In genomic region chr6:24858154-24858801, GRCh38 we compare ENCODE assay signal across 8 cellular contexts. TPM values are rescaled to one million over a fixed set of nuclear protein-coding genes. Genes with fewer than 3 reads are reported as not detected.
DNase-seq lines count a peak whose midpoint lies in the region; ATAC-seq and TF ChIP-seq lines count a peak whose summit lies in the region.

No MANE protein-coding gene starts in this region.

- H3K36me3 Mint-ChIP-seq in stimulated activated naive CD8-positive, alpha-beta T cell treated with anti-CD3 and anti-CD28 coated beads, Interleukin-15, Interleukin-2, amounts not matched to agents 100 ng/mL and 50 ng/mL, for 24 hours (ENCODE audit: low read depth), result peaks cover 43% of the 10 kb centered on the region
- no peaks in the 10 kb centered on the region for H3K36me3 Mint-ChIP-seq in mesothelial cell of epicardium

- ATAC-seq in GM18868 (IDR thresholded peaks at IDR 0.05; ENCODE audit: unreplicated experiment) (peak; percentile 76), HG02798 (IDR thresholded peaks at IDR 0.05; ENCODE audit: poor library complexity, unreplicated experiment) (peak; percentile 47)

- H3K4me3 Mint-ChIP-seq in stimulated activated naive CD8-positive, alpha-beta T cell treated with anti-CD3 and anti-CD28 coated beads, Interleukin-15, Interleukin-2, amounts not matched to agents 100 ng/mL and 50 ng/mL, for 24 hours, result peak overlapping the region; percentile 57
- no peak overlapping the region for H3K4me3 Mint-ChIP-seq in mesothelial cell of epicardium

- DNase-seq in OCI-M1 (lab: John Stamatoyannopoulos, UW), result peak; percentile 92
- DNase-seq in epithelial cell of prostate (ENCODE audit: low read depth, low spot score), result peak; percentile 73
- DNase-seq in stimulated activated CD4-positive, alpha-beta T cell treated with anti-CD3 and anti-CD28 coated beads, Interleukin-4, amount 100 ng/mL, for 4 hours, result no peak
- DNase-seq in mesothelial cell of epicardium (ENCODE audit: low spot score in 2 of 2, unreplicated experiment in 2 of 2), result no peak
- DNase-seq in NCI-H1930 (lab: John Stamatoyannopoulos, UW), result no peak

- no peak for TF ChIP-seq CTCF in mesothelial cell of epicardium (IDR thresholded peaks at IDR 0.05; ENCODE audit: unreplicated experiment)

- no peaks in the 10 kb centered on the region for H3K9me3 Mint-ChIP-seq in stimulated activated naive CD8-positive, alpha-beta T cell treated with anti-CD3 and anti-CD28 coated beads, Interleukin-15, Interleukin-2, amounts not matched to agents 100 ng/mL and 50 ng/mL, for 24 hours
- H3K9me3 Mint-ChIP-seq in mesothelial cell of epicardium, result no peaks in the 10 kb centered on the region

- no peaks in the 10 kb centered on the region for H3K27me3 Mint-ChIP-seq in stimulated activated naive CD8-positive, alpha-beta T cell treated with anti-CD3 and anti-CD28 coated beads, Interleukin-15, Interleukin-2, amounts not matched to agents 100 ng/mL and 50 ng/mL, for 24 hours
- no peaks in the 10 kb centered on the region for H3K27me3 Mint-ChIP-seq in mesothelial cell of epicardium (ENCODE audit: low read depth)

- peaks cover 80% of the 10 kb centered on the region for H3K4me1 Mint-ChIP-seq in stimulated activated naive CD8-positive, alpha-beta T cell treated with anti-CD3 and anti-CD28 coated beads, Interleukin-15, Interleukin-2, amounts not matched to agents 100 ng/mL and 50 ng/mL, for 24 hours (ENCODE audit: low read depth)
- peaks cover 6% of the 10 kb centered on the region for H3K4me1 Mint-ChIP-seq in mesothelial cell of epicardium

- peak overlapping the region; percentile 92 for H3K27ac Mint-ChIP-seq in stimulated activated naive CD8-positive, alpha-beta T cell treated with anti-CD3 and anti-CD28 coated beads, Interleukin-15, Interleukin-2, amounts not matched to agents 100 ng/mL and 50 ng/mL, for 24 hours
- H3K27ac Mint-ChIP-seq in mesothelial cell of epicardium, result no peak overlapping the region

- H3K27ac ChIP-seq in epithelial cell of prostate, result no peak overlapping the region

RNA-seq across cellular contexts. Expression of gene ARMH2, which starts 59.6 kb away (rescaled TPM):
- not detected in 3 replicates for total RNA-seq in mesothelial cell of epicardium

Comparison
In these comparisons a context has a peak if more than half of its experiments do, and no peak if none do; other contexts are left out.
1. DNase-seq: peak in OCI-M1 (single experiment) and epithelial cell of prostate (single experiment); none in stimulated activated CD4-positive, alpha-beta T cell treated with anti-CD3 and anti-CD28 coated beads, Interleukin-4, amount 100 ng/mL, for 4 hours (0 of 2), mesothelial cell of epicardium (0 of 2) and NCI-H1930 (0 of 2).